In genomic region chr13:98521876-98522275, GRCh38 we compare ENCODE assay signal across 2 cellular contexts.
TF ChIP-seq lines count a peak whose summit lies in the region.

No MANE protein-coding gene starts in this region.

TF ChIP-seq in IMR-90, 13 proteins besides CTCF, POLR2A, EP300 and RAD21:
- TF ChIP-seq MXI1 (IDR thresholded peaks at IDR 0.05; ENCODE audit: borderline replicate concordance, low read depth, low read length): no peak
- no peak for TF ChIP-seq MAFK (IDR thresholded peaks at IDR 0.05; ENCODE audit: low read depth, low read length)
- no peak for TF ChIP-seq FOS (IDR thresholded peaks at IDR 0.05; ENCODE audit: low read depth, low read length)
- no peak for TF ChIP-seq CHD1 (IDR thresholded peaks at IDR 0.05; ENCODE audit: low read depth, low read length)
- TF ChIP-seq SMC3 (IDR thresholded peaks at IDR 0.05; ENCODE audit: low read depth, low read length): no peak
- no peak for TF ChIP-seq BHLHE40 (IDR thresholded peaks at IDR 0.05; ENCODE audit: low read depth, low read length)
- TF ChIP-seq CEBPB (IDR thresholded peaks at IDR 0.05; ENCODE audit: low read depth, low read length): no peak
- no peak for TF ChIP-seq RFX5 (IDR thresholded peaks at IDR 0.05; ENCODE audit: low read depth, low read length)

TF ChIP-seq in H1, 55 proteins besides CTCF, POLR2A, EP300 and RAD21:
- TF ChIP-seq MAX (IDR thresholded peaks at IDR 0.05): no peak
- no peak for TF ChIP-seq HDAC6 (IDR thresholded peaks at IDR 0.05; ENCODE audit: low read depth, low read length)
- TF ChIP-seq CHD1 (IDR thresholded peaks at IDR 0.05; ENCODE audit: low read depth, low read length): no peak
- TF ChIP-seq SP2 (IDR thresholded peaks at IDR 0.05; ENCODE audit: low read length): no peak
- TF ChIP-seq EGR1 (IDR thresholded peaks at IDR 0.05; ENCODE audit: borderline replicate concordance, low read depth, low read length): no peak
- TF ChIP-seq EZH2 (IDR thresholded peaks at IDR 0.05; ENCODE audit: low read depth, low read length, severe bottlenecking): no peak
